In the genomic region with DNA sequence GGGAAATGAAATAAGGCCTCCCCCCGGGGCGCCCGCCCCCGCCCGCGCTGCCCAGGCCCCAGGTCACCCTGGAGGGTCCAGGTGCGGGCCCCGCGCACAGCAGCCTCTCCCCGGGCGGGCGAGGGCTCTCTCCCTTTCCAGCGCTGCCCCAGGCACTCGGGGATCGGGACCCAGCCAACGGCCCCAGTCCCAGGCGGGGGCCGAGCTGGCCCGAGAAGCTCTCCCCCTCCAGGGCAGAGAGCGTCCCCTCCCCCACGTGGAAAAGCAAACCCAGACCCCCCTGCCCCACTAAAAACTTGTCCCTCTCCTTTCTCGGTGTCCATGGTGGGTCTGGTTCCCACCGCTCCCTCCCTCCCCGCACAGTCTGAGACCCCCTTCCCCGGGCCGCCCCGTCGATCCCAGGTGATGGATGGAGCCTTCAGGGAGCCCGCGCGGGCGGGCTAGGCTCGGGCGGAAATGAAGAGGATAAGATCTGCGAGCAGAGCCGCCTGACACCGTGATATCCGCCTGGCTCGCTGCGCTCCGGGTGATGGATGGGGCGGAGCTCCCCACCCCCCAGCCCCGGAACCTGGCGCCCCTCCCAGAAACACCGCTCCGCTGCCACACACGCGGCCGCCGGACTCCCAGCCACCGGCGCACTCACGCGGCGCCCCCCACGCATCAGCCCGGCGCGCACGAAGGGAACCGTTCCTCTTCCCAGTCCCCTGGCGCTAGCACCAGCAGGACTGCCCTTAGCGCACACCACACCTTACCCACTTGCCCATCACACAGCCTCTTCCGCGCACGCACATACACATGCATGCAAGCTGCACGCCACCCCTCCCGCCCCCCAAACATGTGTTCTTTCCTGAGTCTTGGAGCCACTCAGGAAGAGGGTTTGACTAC, we compare ENCODE assay signal across 8 cellular contexts.
DNase-seq lines count a peak whose midpoint lies in the region; ATAC-seq and TF ChIP-seq lines count a peak whose summit lies in the region.

No MANE protein-coding gene starts in this region.

- no peaks in the 10 kb centered on the region for H3K27me3 Mint-ChIP-seq in activated CD4-positive, alpha-beta memory T cell treated with anti-CD3 and anti-CD28 coated beads for 36 hours
- H3K27me3 Mint-ChIP-seq in effector memory CD8-positive, alpha-beta T cell, result no peaks in the 10 kb centered on the region
- H3K27me3 Mint-ChIP-seq in natural killer cell treated with Interleukin-12 subunit alpha and Interleukin-12 subunit beta and Interleukin-15 and Interleukin-18, amount 100 ng/mL, for 72 hours, result no peaks in the 10 kb centered on the region

- TF ChIP-seq CTCF in C4-2B (conservative IDR thresholded peaks at IDR 0.05), result no peak
- TF ChIP-seq CTCF in MM.1S (IDR thresholded peaks at IDR 0.05; ENCODE audit: low read length), result no peak

- H3K9me3 Mint-ChIP-seq in activated CD4-positive, alpha-beta memory T cell treated with anti-CD3 and anti-CD28 coated beads for 36 hours, result no peaks in the 10 kb centered on the region
- no peaks in the 10 kb centered on the region for H3K9me3 Mint-ChIP-seq in effector memory CD8-positive, alpha-beta T cell
- no peaks in the 10 kb centered on the region for H3K9me3 Mint-ChIP-seq in natural killer cell treated with Interleukin-12 subunit alpha and Interleukin-12 subunit beta and Interleukin-15 and Interleukin-18, amount 100 ng/mL, for 72 hours

- no peaks in the 10 kb centered on the region; the same call in 1 of the 2 replicates for H3F3A ChIP-seq in MM.1S (ENCODE audit: insufficient read depth, low read length)

- no peaks in the 10 kb centered on the region for H3K36me3 Mint-ChIP-seq in activated CD4-positive, alpha-beta memory T cell treated with anti-CD3 and anti-CD28 coated beads for 36 hours
- peaks cover 20% of the 10 kb centered on the region for H3K36me3 Mint-ChIP-seq in effector memory CD8-positive, alpha-beta T cell (ENCODE audit: insufficient read depth)
- no peaks in the 10 kb centered on the region for H3K36me3 Mint-ChIP-seq in natural killer cell treated with Interleukin-12 subunit alpha and Interleukin-12 subunit beta and Interleukin-15 and Interleukin-18, amount 100 ng/mL, for 72 hours

- H3K36me3 ChIP-seq in MM.1S (replicated peaks; ENCODE audit: insufficient read depth, low read length) (no peaks in the 10 kb centered on the region), stomach smooth muscle (ENCODE audit: control insufficient read depth in 2 of 2, insufficient read depth in 2 of 2, low read length in 2 of 2) (no peaks in the 10 kb centered on the region)

- H3K27me3 ChIP-seq in MM.1S (replicated peaks; ENCODE audit: insufficient read depth, low read length) (peaks cover 23% of the 10 kb centered on the region; the same call in 1 of the 2 replicates), stomach smooth muscle (ENCODE audit: control insufficient read depth in 1 of 2, insufficient read depth in 2 of 2, low read length in 2 of 2) (peaks cover 31 to 33% of the 10 kb centered on the region in 2 donors)

- peak; percentile 44 for ATAC-seq in GM19438 (IDR thresholded peaks at IDR 0.05; ENCODE audit: low read depth, unreplicated experiment)
- ATAC-seq in effector memory CD8-positive, alpha-beta T cell (replicated peaks), result peak; percentile 72
- ATAC-seq in natural killer cell treated with Interleukin-12 subunit alpha and Interleukin-12 subunit beta and Interleukin-15 and Interleukin-18, amount 100 ng/mL, for 72 hours, result peak; percentile 82 to 84

- peak overlapping the region; percentile 96 for H3K4me2 ChIP-seq in MM.1S (ENCODE audit: low read depth, low read length)

- intact Hi-C loops in activated CD4-positive, alpha-beta memory T cell treated with anti-CD3 and anti-CD28 coated beads for 36 hours (cut with micrococcal nuclease), result loop anchor here (1.0 to 2.0 kb wide), 2 partner anchors 26 to 81 kb away; no protein-coding TSS in a partner anchor

- no peaks in the 10 kb centered on the region for H3K79me2 ChIP-seq in MM.1S (ENCODE audit: low read length)

- POLR2A ChIA-PET in activated CD4-positive, alpha-beta memory T cell treated with anti-CD3 and anti-CD28 coated beads for 36 hours (lab: Charles Lee), result interaction anchor here (0.5 to 2.0 kb wide), 9 partner anchors 12 to 1082 kb away, joined by 3 to 12 read pairs (median 4); partner anchors contain the start of gene ZBTB43

- peak overlapping the region; percentile 89 for H3K27ac Mint-ChIP-seq in activated CD4-positive, alpha-beta memory T cell treated with anti-CD3 and anti-CD28 coated beads for 36 hours
- peak overlapping the region; percentile 95 to 97 for H3K27ac Mint-ChIP-seq in effector memory CD8-positive, alpha-beta T cell
- H3K27ac Mint-ChIP-seq in natural killer cell treated with Interleukin-12 subunit alpha and Interleukin-12 subunit beta and Interleukin-15 and Interleukin-18, amount 100 ng/mL, for 72 hours, result peak overlapping the region; percentile 56 to 75

- CTCF ChIA-PET in activated CD4-positive, alpha-beta memory T cell treated with anti-CD3 and anti-CD28 coated beads for 36 hours (lab: Charles Lee), result interaction anchor here (0.9 to 4.2 kb wide), 7 partner anchors 13 to 59 kb away, joined by 3 to 36 read pairs (median 5); no protein-coding TSS in a partner anchor

- H3K4me3 ChIP-seq in MM.1S (ENCODE audit: low read length) (peak overlapping the region; percentile 80), stomach smooth muscle (ENCODE audit: low read length in 2 of 2) (peak overlapping the region; percentile 35 to 55)

- H3K9me3 ChIP-seq in MM.1S (replicated peaks; ENCODE audit: insufficient read depth, low read length) (no peaks in the 10 kb centered on the region), stomach smooth muscle (ENCODE audit: control insufficient read depth in 2 of 2, low read length in 2 of 2) (peaks cover 0 to under 1% of the 10 kb centered on the region in 2 donors)

- H3K4me3 Mint-ChIP-seq in activated CD4-positive, alpha-beta memory T cell treated with anti-CD3 and anti-CD28 coated beads for 36 hours, result peak overlapping the region; percentile 80
- peak overlapping the region; percentile 82 to 88 for H3K4me3 Mint-ChIP-seq in effector memory CD8-positive, alpha-beta T cell
- H3K4me3 Mint-ChIP-seq in natural killer cell treated with Interleukin-12 subunit alpha and Interleukin-12 subunit beta and Interleukin-15 and Interleukin-18, amount 100 ng/mL, for 72 hours, result peak overlapping the region; percentile 88

- peaks cover 37% of the 10 kb centered on the region for H3K4me1 Mint-ChIP-seq in activated CD4-positive, alpha-beta memory T cell treated with anti-CD3 and anti-CD28 coated beads for 36 hours (ENCODE audit: low read depth)
- peaks cover 40% of the 10 kb centered on the region in 2 donors for H3K4me1 Mint-ChIP-seq in effector memory CD8-positive, alpha-beta T cell (ENCODE audit: low read depth in 2 of 2)
- H3K4me1 Mint-ChIP-seq in natural killer cell treated with Interleukin-12 subunit alpha and Interleukin-12 subunit beta and Interleukin-15 and Interleukin-18, amount 100 ng/mL, for 72 hours (ENCODE audit: low read depth in 2 of 2), result peaks cover 39 to 45% of the 10 kb centered on the region in 2 donors

- H3K27ac ChIP-seq in C4-2B (peak overlapping the region; percentile 40), MM.1S (ENCODE audit: low read length) (no peak overlapping the region), stomach smooth muscle (ENCODE audit: low read length) (no peak overlapping the region)

- DNase-seq in MM.1S (peak; percentile 41), GM03348 (ENCODE audit: low spot score) (no peak)
- peak; percentile 85 for DNase-seq in activated CD4-positive, alpha-beta memory T cell treated with anti-CD3 and anti-CD28 coated beads for 36 hours
- DNase-seq in effector memory CD8-positive, alpha-beta T cell, result peak; percentile 60 to 64 (median 63)
- peak; percentile 82 for DNase-seq in natural killer cell treated with Interleukin-12 subunit alpha and Interleukin-12 subunit beta and Interleukin-15 and Interleukin-18, amount 100 ng/mL, for 72 hours (ENCODE audit: low spot score)

- H4K20me1 ChIP-seq in MM.1S (ENCODE audit: insufficient read depth, low read length), result no peaks in the 10 kb centered on the region

- peak overlapping the region; percentile 93 for H2AFZ ChIP-seq in MM.1S (ENCODE audit: low read length)

- H3K4me1 ChIP-seq in MM.1S (ENCODE audit: low read length), result peaks cover 7% of the 10 kb centered on the region; the same call in 1 of the 2 replicates
- peaks cover 13% of the 10 kb centered on the region for H3K4me1 ChIP-seq in stomach smooth muscle (ENCODE audit: control insufficient read depth, insufficient read depth, low read length)

- no peaks in the 10 kb centered on the region for H3K9me2 ChIP-seq in MM.1S (replicated peaks; ENCODE audit: insufficient read depth, low read length)

- H3K9ac ChIP-seq in MM.1S (ENCODE audit: low read length), result peak overlapping the region; percentile 64; the same call in 1 of the 2 replicates
- peak overlapping the region in 1 of 2 donors; percentile 23 for H3K9ac ChIP-seq in stomach smooth muscle (ENCODE audit: low read length in 2 of 2)
